In genomic region chr9:117644133-117644532, GRCh38 we compare ENCODE assay signal across 8 cellular contexts.
DNase-seq lines count a peak whose midpoint lies in the region; ATAC-seq, FAIRE-seq and TF ChIP-seq lines count a peak whose summit lies in the region.

No MANE protein-coding gene starts in this region.

- ATAC-seq in HG03432 (IDR thresholded peaks at IDR 0.05; ENCODE audit: unreplicated experiment) = peak; percentile 27

- CTCF ChIA-PET in mammary epithelial cell (lab: Charles Lee; ENCODE audit: low non-redundant PET) = no interaction called here

- H4K20me1 ChIP-seq in BLaER1 = no peaks in the 10 kb centered on the region
- H4K20me1 ChIP-seq in mammary epithelial cell (ENCODE audit: insufficient read depth, low read length) = no peaks in the 10 kb centered on the region

- H3K9ac ChIP-seq in BLaER1 = no peak overlapping the region
- H3K9ac ChIP-seq in mammary epithelial cell (ENCODE audit: insufficient read depth, low read length) = no peak overlapping the region

- no TSS peak for BruUV-seq in mammary epithelial cell (replicated peaks; lab: Mats Ljungman, UMichigan)

- peak overlapping the region; percentile 87 for H2AFZ ChIP-seq in mammary epithelial cell (ENCODE audit: low read depth, low read length)

- in situ Hi-C loops in mammary epithelial cell (cut with MboI; ENCODE audit: low sequenced_read_pairs in 2 of 2) = loop anchor here (25.0 kb wide), 2 partner anchors 493 to 518 kb away; no protein-coding TSS in a partner anchor

- H3K4me1 ChIP-seq in BLaER1 (peaks cover 11% of the 10 kb centered on the region; the same call in 1 of the 2 replicates), mammary epithelial cell (ENCODE audit: insufficient read depth, low read length) (no peaks in the 10 kb centered on the region)

- H3K27ac ChIP-seq in BLaER1 (no peak overlapping the region), mammary epithelial cell (ENCODE audit: insufficient read depth, low read depth, low read length) (no peak overlapping the region)

- FAIRE-seq in RCC 7860 (lab: Jason Lieb, UNC) = no peak

- H3K4me2 ChIP-seq in BLaER1 = peak overlapping the region; percentile 65
- peak overlapping the region; percentile 67 for H3K4me2 ChIP-seq in mammary epithelial cell (ENCODE audit: insufficient read depth, low read depth, low read length)

- dilution Hi-C loops in mammary epithelial cell (cut with HindIII; ENCODE audit: low sequenced_read_pairs) = no loop called here

- no peaks in the 10 kb centered on the region for H3K9me3 ChIP-seq in BLaER1
- H3K9me3 ChIP-seq in mammary epithelial cell (replicated peaks; ENCODE audit: insufficient read depth, low read length) = no peaks in the 10 kb centered on the region

- DNase-seq in GM20000 (ENCODE audit: low spot score) (peak; percentile 15), mammary epithelial cell (no peak), NCI-H226 (no peak), RCC 7860 (ENCODE audit: low spot score) (no peak)
- DNase-seq in activated CD4-positive, CD25-positive, alpha-beta regulatory T cell treated with anti-CD3 and anti-CD28 coated beads, Interleukin-2, amount 50 U/mL, for 72 hours = no peak
- DNase-seq in activated CD8-positive, alpha-beta memory T cell treated with anti-CD3 and anti-CD28 coated beads, Interleukin-2, amount 50 U/mL, for 4 hours = no peak

- H3K27me3 ChIP-seq in BLaER1 (no peaks in the 10 kb centered on the region), mammary epithelial cell (ENCODE audit: insufficient read depth, low read length) (peaks cover 5% of the 10 kb centered on the region)

- H3K4me3 ChIP-seq in BLaER1 (no peak overlapping the region), mammary epithelial cell (replicated peaks in 1 of 3; ENCODE audit: insufficient read depth in 1 of 3, low read depth in 2 of 3, low read length in 3 of 3) (no peak overlapping the region)

- H3K36me3 ChIP-seq in BLaER1 (no peaks in the 10 kb centered on the region), mammary epithelial cell (ENCODE audit: insufficient read depth, low read length) (no peaks in the 10 kb centered on the region)

- TF ChIP-seq CTCF in GM20000 (IDR thresholded peaks at IDR 0.05; ENCODE audit: extremely low read depth, missing control alignments) (no peak), mammary epithelial cell (conservative IDR thresholded peaks at IDR 0.05 in 1 of 2, IDR thresholded peaks at IDR 0.05 in 1 of 2; ENCODE audit: extremely low read depth in 1 of 2, insufficient read depth in 1 of 2, low read depth in 1 of 2, low read length in 2 of 2) (no peak)

- intact Hi-C loops in mammary epithelial cell (cut with micrococcal nuclease) = loop anchor here (1.0 to 10.0 kb wide), 6 partner anchors 139 to 1723 kb away; partner anchors contain the start of gene BRINP1

- no peaks in the 10 kb centered on the region for H3K79me2 ChIP-seq in mammary epithelial cell (ENCODE audit: insufficient read depth, low read length)

- 65% methylated on average over 3 of the region's 3 CpGs for WGBS in mammary epithelial cell (ENCODE audit: low coverage, missing lambda C conversion rate)
